ENCODE assay signal across 21 cellular contexts in the genomic region with DNA sequence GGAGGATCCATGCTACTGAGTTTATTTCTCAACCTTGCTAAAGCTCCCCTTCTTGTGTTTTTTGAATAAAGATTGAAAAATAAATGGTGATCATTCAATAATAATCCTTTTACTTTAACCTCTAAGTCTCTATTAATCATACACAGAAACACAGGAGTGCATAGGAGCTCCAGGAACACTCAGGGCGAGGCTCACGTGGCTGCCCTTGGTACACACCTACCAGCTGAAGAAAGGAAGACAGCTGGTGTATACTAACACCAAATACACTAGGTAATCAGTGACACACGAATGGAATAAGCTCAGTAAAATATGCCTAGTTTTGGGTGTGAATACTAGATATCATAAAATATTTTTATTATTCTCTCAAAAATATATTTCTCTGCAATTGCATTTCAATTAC.
"Had no signal": no experiment of that assay in that cellular context is flagged by ENCODE, and none has a peak within 500 bp of the region (broad histone marks: within the 10 kb centered on the region; RNA-seq: fewer than 3 reads in every experiment).

No MANE protein-coding gene starts in this region.

- H3K9me3 ChIP-seq: colonic mucosa, esophagus squamous epithelium, gastrocnemius medialis, heart right ventricle, lower lobe of right lung had no signal

- ATAC-seq: effector memory CD8-positive, alpha-beta T cell; gastrocnemius medialis; heart right ventricle; left cardiac atrium; left lobe of liver; left ventricle myocardium superior; lower lobe of right lung; naive thymus-derived CD4-positive, alpha-beta T cell had no signal

- H3K27me3 ChIP-seq: colonic mucosa, esophagus squamous epithelium, gastrocnemius medialis, heart right ventricle had no signal

- DNase-seq: colonic mucosa; cortex of kidney; effector CD8-positive, alpha-beta T cell; effector memory CD8-positive, alpha-beta T cell; endodermal cell; erythroblast; esophagus squamous epithelium; foreskin fibroblast; foreskin melanocyte; gastrocnemius medialis; glutamatergic neuron; head of caudate nucleus; heart right ventricle; hippocampal formation; left cardiac atrium; left ventricle myocardium superior; lower lobe of right lung; mesenchymal stem cell; naive thymus-derived CD4-positive, alpha-beta T cell had no signal

- H3K36me3 ChIP-seq: colonic mucosa, esophagus squamous epithelium, gastrocnemius medialis, lower lobe of right lung had no signal

- H3K4me3 ChIP-seq: colonic mucosa, esophagus squamous epithelium, gastrocnemius medialis, heart right ventricle, lower lobe of right lung had no signal

- H3K4me1 ChIP-seq: colonic mucosa, esophagus squamous epithelium, gastrocnemius medialis, lower lobe of right lung had no signal

- H3K27ac ChIP-seq: colonic mucosa, epithelial cell of prostate, esophagus squamous epithelium, gastrocnemius medialis, heart right ventricle, lower lobe of right lung had no signal
